29 cellular contexts compared by ENCODE assay signal in genomic region chr4:54120517-54120916, GRCh38. TPM values are rescaled to one million over a fixed set of nuclear protein-coding genes. Genes with fewer than 3 reads are reported as not detected.
"Had no signal": no experiment of that assay in that cellular context is flagged by ENCODE, and none has a peak within 500 bp of the region (broad histone marks: within the 10 kb centered on the region; RNA-seq: fewer than 3 reads in every experiment).

No MANE protein-coding gene starts in this region.

- H3K4me3 ChIP-seq: SK-N-MC had no signal

- H3K36me3 Mint-ChIP-seq: activated naive CD4-positive, alpha-beta T cell treated with anti-CD3 and anti-CD28 coated beads, Interleukin-2, amount 10 ng/mL, durations not matched to agents 7 days and 5 days had no signal

- DNase-seq: activated CD4-positive, alpha-beta memory T cell treated with anti-CD3 and anti-CD28 coated beads, Interleukin-2, amount 10 ng/mL, durations not matched to agents 7 days and 5 days; activated CD4-positive, alpha-beta T cell treated with anti-CD3 and anti-CD28 coated beads for 36 hours; activated CD4-positive, alpha-beta T cell treated with anti-CD3 and anti-CD28 coated beads, Interleukin-2, amount 50 U/mL, for 1 hour; activated gamma-delta T cell treated with Interleukin-2 at 50 U/mL for 16 hours; activated naive CD4-positive, alpha-beta T cell treated with anti-CD3 and anti-CD28 coated beads, Interleukin-2, amount 10 ng/mL, durations not matched to agents 7 days and 5 days; activated naive CD8-positive, alpha-beta T cell treated with anti-CD3 and anti-CD28 coated beads for 36 hours; activated T-cell treated with anti-CD3 and anti-CD28 coated beads for 4 hours; activated T-cell treated with anti-CD3 and anti-CD28 coated beads, Interleukin-2, amount 50 U/mL, for 72 hours; cerebellar nuclear complex; Kasumi-1; KBM-7; NCI-H1092; NCI-H1436; NCI-H1694 treated with DMSO at 0.1 percent for 48 hours; NCI-H2081; NCI-H510A treated with DMSO at 0.1 percent for 48 hours; NCI-H69; NK-92 treated with Interleukin-12 subunit alpha and Interleukin-12 subunit beta, amount 100 ng/mL, for 24 hours; T-helper 1 cell had no signal

- ATAC-seq: activated CD4-positive, alpha-beta T cell treated with anti-CD3 and anti-CD28 coated beads for 36 hours; activated T-cell treated with anti-CD3 and anti-CD28 coated beads, Interleukin-2, amount 50 U/mL, for 72 hours; Right ventricle myocardium inferior had no signal

- H3K27ac Mint-ChIP-seq: activated CD4-positive, alpha-beta memory T cell treated with anti-CD3 and anti-CD28 coated beads, Interleukin-2, amount 10 ng/mL, durations not matched to agents 7 days and 5 days; activated CD4-positive, alpha-beta T cell treated with anti-CD3 and anti-CD28 coated beads for 36 hours; activated naive CD4-positive, alpha-beta T cell treated with anti-CD3 and anti-CD28 coated beads, Interleukin-2, amount 10 ng/mL, durations not matched to agents 7 days and 5 days; activated naive CD8-positive, alpha-beta T cell treated with anti-CD3 and anti-CD28 coated beads for 36 hours; activated T-cell treated with anti-CD3 and anti-CD28 coated beads, Interleukin-2, amount 50 U/mL, for 72 hours; activated T-helper 2 cell treated with anti-CD3 and anti-CD28 coated beads, Interferon-gamma antibody, Interleukin-2, Interleukin-4, amounts not matched to agents 10 μg/mL and 5 μg/mL and 100 μg/mL, durations not matched to agents 14 hours and 24 hours and 36 hours had no signal

- H3K27ac ChIP-seq: SK-N-MC, VCaP had no signal

- H3K9me3 Mint-ChIP-seq: activated CD4-positive, alpha-beta memory T cell treated with anti-CD3 and anti-CD28 coated beads, Interleukin-2, amount 10 ng/mL, durations not matched to agents 7 days and 5 days; activated naive CD4-positive, alpha-beta T cell treated with anti-CD3 and anti-CD28 coated beads, Interleukin-2, amount 10 ng/mL, durations not matched to agents 7 days and 5 days; activated T-cell treated with anti-CD3 and anti-CD28 coated beads, Interleukin-2, amount 50 U/mL, for 72 hours; activated T-helper 2 cell treated with anti-CD3 and anti-CD28 coated beads, Interferon-gamma antibody, Interleukin-2, Interleukin-4, amounts not matched to agents 10 μg/mL and 5 μg/mL and 100 μg/mL, durations not matched to agents 14 hours and 24 hours and 36 hours had no signal

- H3K4me3 Mint-ChIP-seq: activated CD4-positive, alpha-beta memory T cell treated with anti-CD3 and anti-CD28 coated beads, Interleukin-2, amount 10 ng/mL, durations not matched to agents 7 days and 5 days; activated CD4-positive, alpha-beta T cell treated with anti-CD3 and anti-CD28 coated beads for 36 hours; activated naive CD4-positive, alpha-beta T cell treated with anti-CD3 and anti-CD28 coated beads, Interleukin-2, amount 10 ng/mL, durations not matched to agents 7 days and 5 days; activated naive CD8-positive, alpha-beta T cell treated with anti-CD3 and anti-CD28 coated beads for 36 hours; activated T-cell treated with anti-CD3 and anti-CD28 coated beads, Interleukin-2, amount 50 U/mL, for 72 hours had no signal

- H3K4me1 Mint-ChIP-seq: activated CD4-positive, alpha-beta memory T cell treated with anti-CD3 and anti-CD28 coated beads, Interleukin-2, amount 10 ng/mL, durations not matched to agents 7 days and 5 days; activated CD4-positive, alpha-beta T cell treated with anti-CD3 and anti-CD28 coated beads for 36 hours; activated naive CD4-positive, alpha-beta T cell treated with anti-CD3 and anti-CD28 coated beads, Interleukin-2, amount 10 ng/mL, durations not matched to agents 7 days and 5 days; activated naive CD8-positive, alpha-beta T cell treated with anti-CD3 and anti-CD28 coated beads for 36 hours had no signal

RNA-seq across cellular contexts. Expression of gene GSX2, which starts 20.6 kb away (rescaled TPM):
- total RNA-seq: activated CD4-positive, alpha-beta memory T cell treated with anti-CD3 and anti-CD28 coated beads, Interleukin-2, amount 10 ng/mL, durations not matched to agents 7 days and 5 days; activated CD4-positive, alpha-beta T cell treated with anti-CD3 and anti-CD28 coated beads for 36 hours; activated CD8-positive, alpha-beta memory T cell treated with anti-CD3 and anti-CD28 coated beads for 36 hours; activated naive CD8-positive, alpha-beta T cell treated with anti-CD3 and anti-CD28 coated beads for 36 hours; activated T-cell treated with anti-CD3 and anti-CD28 coated beads, Interleukin-2, amount 50 U/mL, for 72 hours; activated T-helper 2 cell treated with anti-CD3 and anti-CD28 coated beads, Interferon-gamma antibody, Interleukin-2, Interleukin-4, amounts not matched to agents 10 μg/mL and 5 μg/mL and 100 μg/mL, durations not matched to agents 14 hours and 24 hours and 36 hours; cardiac septum; M059J; Right ventricle myocardium inferior; RPMI7951; T-helper 2 cell treated with Interferon-gamma antibody and Interleukin-4, amounts not matched to agents 100 ng/mL and 5 ng/mL, for 36 hours had no signal
- polyA plus RNA-seq: adipose tissue had no signal
